In genomic region chr1:42680921-42681683, GRCh38 we compare ENCODE assay signal across 8 cellular contexts. TPM values are rescaled to one million over a fixed set of nuclear protein-coding genes. Genes with fewer than 3 reads are reported as not detected.
DNase-seq lines count a peak whose midpoint lies in the region; ATAC-seq and TF ChIP-seq lines count a peak whose summit lies in the region.

No MANE protein-coding gene starts in this region.

- H3K36me3 ChIP-seq in Panc1 (ENCODE audit: control insufficient read depth, insufficient read depth, low read length) (peaks cover 27% of the 10 kb centered on the region), liver (ENCODE audit: control insufficient read depth in 4 of 4, insufficient read depth in 3 of 4, low read depth in 1 of 4, low read length in 3 of 4) (peaks cover 0 to 5% (median 0%) of the 10 kb centered on the region in 4 donors), thoracic aorta (peaks cover 7% of the 10 kb centered on the region)

- in situ Hi-C loops in Panc1 (cut with HindIII; ENCODE audit: low pct_unique_long_range_greater_than_20kb, low sequenced_read_pairs), result no loop called here

- H3K27ac ChIP-seq in Panc1 (ENCODE audit: low read length), result peak overlapping the region; percentile 99
- H3K27ac ChIP-seq in liver (ENCODE audit: low read depth in 1 of 2, low read length in 2 of 2), result peak overlapping the region; percentile 95
- H3K27ac ChIP-seq in thoracic aorta, result peak overlapping the region; percentile 78 to 85

- CTCF ChIA-PET in Panc1 (lab: Charles Lee), result no interaction called here

- ATAC-seq in Panc1 (no peak), thoracic aorta (ENCODE audit: insufficient number of reproducible peaks, low FRiP score, low read depth) (no peak), HG02571 (IDR thresholded peaks at IDR 0.05; ENCODE audit: unreplicated experiment) (no peak), GM21576 (IDR thresholded peaks at IDR 0.05; ENCODE audit: unreplicated experiment) (no peak)

- H3K9me3 ChIP-seq in Panc1 (ENCODE audit: control insufficient read depth, insufficient read depth, low read depth, low read length), result no peaks in the 10 kb centered on the region
- H3K9me3 ChIP-seq in liver (ENCODE audit: control insufficient read depth in 4 of 4, low read length in 3 of 4), result no peaks in the 10 kb centered on the region
- H3K9me3 ChIP-seq in thoracic aorta, result no peaks in the 10 kb centered on the region

- DNase-seq in A172 (ENCODE audit: low spot score) (peak; percentile 10), Panc1 (ENCODE audit: low read depth, low spot score) (no peak), cardiac fibroblast (ENCODE audit: low read depth in 2 of 2) (peak; percentile 30 to 33), thoracic aorta (ENCODE audit: low spot score) (no peak)

- 10% methylated on average over 18 of the region's 18 CpGs for WGBS in liver

- POLR2A ChIA-PET in Panc1 (lab: Charles Lee), result interaction anchor here (0.6 kb wide), 1 partner anchor 10 kb away, joined by 3 read pairs; no protein-coding TSS in a partner anchor

- intact Hi-C loops in Panc1 (cut with micrococcal nuclease; ENCODE audit: unreplicated experiment), result no loop called here

- TF ChIP-seq RAD21 in liver (IDR thresholded peaks at IDR 0.05), result no peak

- H3K4me3 ChIP-seq in Panc1 (ENCODE audit: low read depth in 2 of 2, low read length in 2 of 2) (peak overlapping the region; percentile 69 to 97), cardiac fibroblast (replicated peaks in 1 of 2; ENCODE audit: low read depth in 2 of 2, low read length in 2 of 2) (peak overlapping the region; percentile 72 to 78), liver (ENCODE audit: low read depth in 1 of 3, low read length in 3 of 3) (peak overlapping the region; percentile 85 to 95 (median 93)), thoracic aorta (peak overlapping the region; percentile 94)

- H3K4me1 ChIP-seq in Panc1 (ENCODE audit: control insufficient read depth, insufficient read depth, low read length), result peaks cover 27% of the 10 kb centered on the region
- peaks cover 3 to 34% (median 27%) of the 10 kb centered on the region in 4 donors for H3K4me1 ChIP-seq in liver (ENCODE audit: control insufficient read depth in 4 of 4, insufficient read depth in 4 of 4, low read length in 3 of 4)
- H3K4me1 ChIP-seq in thoracic aorta (ENCODE audit: control insufficient read depth in 1 of 2, low read depth in 2 of 2), result peaks cover 27 to 42% of the 10 kb centered on the region in 2 donors

- peak overlapping the region; percentile 83 to 85 for H3K9ac ChIP-seq in liver (ENCODE audit: low read depth in 1 of 2, low read length in 2 of 2)

- H3K27me3 ChIP-seq in Panc1 (ENCODE audit: control insufficient read depth, insufficient read depth, low read length) (no peaks in the 10 kb centered on the region), liver (ENCODE audit: control insufficient read depth in 4 of 4, insufficient read depth in 4 of 4, low read length in 3 of 4) (no peaks in the 10 kb centered on the region), thoracic aorta (replicated peaks; ENCODE audit: insufficient read depth) (no peaks in the 10 kb centered on the region)

- TSS peak; percentile 99 for BruUV-seq in Panc1 (replicated peaks; lab: Mats Ljungman, UMichigan)

- TF ChIP-seq CTCF in GM12872 (IDR thresholded peaks at IDR 0.05; ENCODE audit: insufficient read depth, low read depth, low read length) (0 out of 3 replicates have a peak, but pooled peaks have one; percentile 6), Panc1 (IDR thresholded peaks at IDR 0.05) (no peak), cardiac fibroblast (IDR thresholded peaks at IDR 0.05; ENCODE audit: low read depth, low read length) (no peak), liver (IDR thresholded peaks at IDR 0.05; ENCODE audit: low read depth, low read length, missing input control) (no peak), thoracic aorta (IDR thresholded peaks at IDR 0.05) (no peak)

TF ChIP-seq in liver, 16 proteins besides CTCF, POLR2A, EP300 and RAD21:
- TF ChIP-seq GABPA (IDR thresholded peaks at IDR 0.05 in 1 of 2, conservative IDR thresholded peaks at IDR 0.05 in 1 of 2) (no peak), JUND (IDR thresholded peaks at IDR 0.05) (no peak), REST (IDR thresholded peaks at IDR 0.05) (no peak)

RNA-seq across cellular contexts. Expression of gene YBX1, which starts 1.1 kb away (rescaled TPM):
- 744 and 821 TPM in 2 replicates for total RNA-seq in A172 (2014; rRNA removed; shearing (Covaris generic))
- total RNA-seq in Panc1 (2021; ENCODE audit: unreplicated experiment) (908 TPM), liver (100 to 1,000 TPM; 164 to 530 TPM), thoracic aorta (100 to 1,000 TPM; 301 to 392 TPM)
- polyA plus RNA-seq in Panc1 (2012; ENCODE audit: insufficient read length), result 1,132 TPM
- 100 to 1,000 TPM; 107 to 244 TPM for polyA plus RNA-seq in liver

RNA-seq across cellular contexts. Expression of gene PPIH, which starts 22.9 kb away (rescaled TPM):
- 74.9 and 114 TPM in 2 replicates for total RNA-seq in A172 (2014; rRNA removed; shearing (Covaris generic))
- 78.5 TPM for total RNA-seq in Panc1 (2021; ENCODE audit: unreplicated experiment)
- polyA plus RNA-seq in Panc1 (2012; ENCODE audit: insufficient read length), result 60.0 TPM
- 10 to 100 TPM in 1 of 2 donors, 1 to 10 TPM in 1; 7.9 to 14.9 TPM for total RNA-seq in liver
- polyA plus RNA-seq in liver, result 10 to 100 TPM; 11.1 to 16.3 TPM
- 10 to 100 TPM; 12.0 to 38.0 TPM for total RNA-seq in thoracic aorta

RNA-seq across cellular contexts. Expression of gene CLDN19, which starts 58.9 kb away (rescaled TPM):
- total RNA-seq in A172 (2014; rRNA removed; shearing (Covaris generic)), result not detected in 2 replicates
- total RNA-seq in Panc1 (2021; ENCODE audit: unreplicated experiment) (0.05 TPM), liver (1 to 10 TPM in 1 of 2 donors, not detected in 1; 5.1 TPM), thoracic aorta (under 1 TPM; 0.14 to 0.49 TPM)
- not detected for polyA plus RNA-seq in Panc1 (2012; ENCODE audit: insufficient read length)
- under 1 TPM in 1 of 2 donors, not detected in 1; 0.14 TPM for polyA plus RNA-seq in liver

Comparison
In these comparisons a context has a peak if more than half of its experiments do, and no peak if none do; other contexts are left out.
1. DNase-seq: peak in A172 (single experiment) and cardiac fibroblast (2 of 2); none in Panc1 (single experiment) and thoracic aorta (single experiment).
2. Peak in every context shown above with its lines, with median percentiles within 50 percentile points of each other: H3K27ac ChIP-seq and H3K4me3 ChIP-seq.